12 cellular contexts compared by ENCODE assay signal in genomic region chr11:58243954-58244353, GRCh38. TPM values are rescaled to one million over a fixed set of nuclear protein-coding genes. Genes with fewer than 3 reads are reported as not detected.
"Had no signal": no experiment of that assay in that cellular context is flagged by ENCODE, and none has a peak within 500 bp of the region (broad histone marks: within the 10 kb centered on the region; RNA-seq: fewer than 3 reads in every experiment).

No MANE protein-coding gene starts in this region.

- H3K9me3 ChIP-seq: HAP-1 had no signal

- DNase-seq: GM23248, GOT3, H7, H9, HCEC 1CT, HFFc6 had no signal

- FAIRE-seq: H1, H54 had no signal

- H3K27ac Mint-ChIP-seq: GM23338, H9, HFFc6 had no signal

- H3K4me3 Mint-ChIP-seq: GM23338, H9, HFFc6 had no signal

- H3K4me1 ChIP-seq: HAP-1 had no signal

- H3K4me3 ChIP-seq: GM23248, GM23338, HAP-1 had no signal

- ATAC-seq: GM23338, HCT116 had no signal

- H3K36me3 ChIP-seq: HAP-1 had no signal

- H3K4me1 Mint-ChIP-seq: GM23338, H9 had no signal

- H3K27ac ChIP-seq: GM23248 had no signal

- H3K4me2 ChIP-seq: GM23338 had no signal

RNA-seq across cellular contexts. Expression of gene OR10Q1, which starts 15.2 kb away (rescaled TPM):
- total RNA-seq: GM23248, GM23338, H1, H4, H7, H9, HFFc6 had no signal
- polyA plus RNA-seq: GM23248, GM23338, H1 had no signal

RNA-seq across cellular contexts. Expression of gene OR10W1, which starts 24.1 kb away (rescaled TPM):
- total RNA-seq: GM23248, GM23338, H1, H4, H7, H9, HFFc6 had no signal
- polyA plus RNA-seq: GM23248, GM23338, H1 had no signal

RNA-seq across cellular contexts. Expression of gene OR1S1, which starts 31.4 kb away (rescaled TPM):
- total RNA-seq: GM23248, GM23338, H1, H4, H7, H9, HFFc6 had no signal
- polyA plus RNA-seq: GM23248, GM23338, H1 had no signal

RNA-seq across cellular contexts. Expression of gene OR1S2, which starts 40.0 kb away (rescaled TPM):
- total RNA-seq: GM23248, GM23338, H1, H4, H7, H9, HFFc6 had no signal
- polyA plus RNA-seq: GM23248, GM23338, H1 had no signal

RNA-seq across cellular contexts. Expression of gene OR9Q2, which starts 55.1 kb away (rescaled TPM):
- total RNA-seq: GM23248, H1, H4, H7, H9, HFFc6 had no signal
- polyA plus RNA-seq: GM23248, GM23338, H1 had no signal
